ENCODE assay signal across 10 cellular contexts in the genomic region with DNA sequence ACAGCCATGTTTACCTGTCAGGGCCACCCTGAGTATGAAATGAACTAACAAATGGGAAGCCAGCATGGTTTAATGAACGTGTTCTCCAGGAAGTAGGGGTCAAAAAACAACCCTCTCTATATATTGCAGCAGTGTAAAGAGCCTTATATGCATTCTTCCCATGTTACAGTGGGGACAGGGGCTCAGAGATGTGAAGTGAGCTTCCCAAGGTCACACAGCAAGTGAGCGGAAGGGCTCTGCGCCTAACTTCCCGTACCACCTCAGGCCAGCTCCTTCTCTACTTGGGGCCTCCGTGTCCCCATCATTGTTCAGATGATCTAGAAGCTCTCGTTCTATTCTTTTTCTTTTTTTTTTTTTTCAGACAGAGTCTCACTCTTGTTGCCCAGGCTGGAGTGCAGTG.
"Had no signal": no experiment of that assay in that cellular context is flagged by ENCODE, and none has a peak within 500 bp of the region (broad histone marks: within the 10 kb centered on the region; RNA-seq: fewer than 3 reads in every experiment).

No MANE protein-coding gene starts in this region.

- H3K27ac ChIP-seq: neural progenitor cell, parathyroid adenoma had no signal

- H3K27me3 Mint-ChIP-seq: activated CD4-positive, alpha-beta memory T cell treated with anti-CD3 and anti-CD28 coated beads for 36 hours had no signal

- H3K4me3 Mint-ChIP-seq: activated CD4-positive, alpha-beta memory T cell treated with anti-CD3 and anti-CD28 coated beads for 36 hours; neural progenitor cell; stimulated activated effector memory CD8-positive, alpha-beta T cell treated with anti-CD3 and anti-CD28 coated beads, Interleukin-12 subunit alpha, Interleukin-12 subunit beta, amount 100 ng/mL, for 72 hours had no signal

- H3K9me3 Mint-ChIP-seq: activated CD4-positive, alpha-beta memory T cell treated with anti-CD3 and anti-CD28 coated beads for 36 hours; neural progenitor cell; stimulated activated effector memory CD8-positive, alpha-beta T cell treated with anti-CD3 and anti-CD28 coated beads, Interleukin-12 subunit alpha, Interleukin-12 subunit beta, amount 100 ng/mL, for 72 hours had no signal

- H3K4me3 ChIP-seq: gastroesophageal sphincter, neural progenitor cell, upper lobe of right lung had no signal

- H3K4me1 Mint-ChIP-seq: stimulated activated effector memory CD8-positive, alpha-beta T cell treated with anti-CD3 and anti-CD28 coated beads, Interleukin-12 subunit alpha, Interleukin-12 subunit beta, amount 100 ng/mL, for 72 hours had no signal

- H3K36me3 ChIP-seq: gastroesophageal sphincter, neural progenitor cell, upper lobe of right lung had no signal

- H3K36me3 Mint-ChIP-seq: activated CD4-positive, alpha-beta memory T cell treated with anti-CD3 and anti-CD28 coated beads for 36 hours; neural progenitor cell; stimulated activated effector memory CD8-positive, alpha-beta T cell treated with anti-CD3 and anti-CD28 coated beads, Interleukin-12 subunit alpha, Interleukin-12 subunit beta, amount 100 ng/mL, for 72 hours had no signal

- H3K27ac Mint-ChIP-seq: activated CD4-positive, alpha-beta memory T cell treated with anti-CD3 and anti-CD28 coated beads for 36 hours; neural progenitor cell; stimulated activated effector memory CD8-positive, alpha-beta T cell treated with anti-CD3 and anti-CD28 coated beads, Interleukin-12 subunit alpha, Interleukin-12 subunit beta, amount 100 ng/mL, for 72 hours had no signal

- DNase-seq: activated CD4-positive, alpha-beta memory T cell treated with anti-CD3 and anti-CD28 coated beads for 36 hours; activated CD4-positive, alpha-beta T cell treated with anti-CD3 and anti-CD28 coated beads for 1 hour; activated naive CD4-positive, alpha-beta T cell; aorta; right cardiac atrium; upper lobe of right lung had no signal

- ATAC-seq: gastroesophageal sphincter; right cardiac atrium; stimulated activated effector memory CD8-positive, alpha-beta T cell treated with anti-CD3 and anti-CD28 coated beads, Interleukin-12 subunit alpha, Interleukin-12 subunit beta, amount 100 ng/mL, for 72 hours; upper lobe of right lung had no signal

- H3K9me3 ChIP-seq: gastroesophageal sphincter, upper lobe of right lung had no signal

- H3K27me3 ChIP-seq: gastroesophageal sphincter, neural progenitor cell, upper lobe of right lung had no signal

- H3K4me1 ChIP-seq: parathyroid adenoma had no signal
